ENCODE assay signal across 21 cellular contexts in genomic region chr16:11170201-11170600, GRCh38.
"Had no signal": no experiment of that assay in that cellular context is flagged by ENCODE, and none has a peak within 500 bp of the region (broad histone marks: within the 10 kb centered on the region; RNA-seq: fewer than 3 reads in every experiment).

No MANE protein-coding gene starts in this region.

- H3K4me3 ChIP-seq: hepatocyte, smooth muscle cell, upper lobe of right lung had no signal

- H3K9me3 ChIP-seq: neutrophil, upper lobe of right lung had no signal

- H3K27me3 ChIP-seq: hepatocyte, neutrophil, upper lobe of right lung had no signal

- H3K4me1 ChIP-seq: parathyroid adenoma, upper lobe of right lung had no signal

- H3K4me3 Mint-ChIP-seq: activated CD8-positive, alpha-beta memory T cell treated with anti-CD3 and anti-CD28 coated beads, Interleukin-2, amount 10 ng/mL, durations not matched to agents 7 days and 5 days; activated naive CD4-positive, alpha-beta T cell treated with anti-CD3 and anti-CD28 coated beads, Interleukin-2, amount 50 U/mL, for 24 hours; T-cell had no signal

- H3K4me2 ChIP-seq: hepatocyte, smooth muscle cell had no signal

- H2AFZ ChIP-seq: hepatocyte, parathyroid adenoma had no signal

- H3K79me2 ChIP-seq: hepatocyte, parathyroid adenoma had no signal

- DNase-seq: activated CD4-positive, CD25-positive, alpha-beta regulatory T cell; activated CD8-positive, alpha-beta memory T cell treated with anti-CD3 and anti-CD28 coated beads, Interleukin-2, amount 10 ng/mL, durations not matched to agents 7 days and 5 days; activated gamma-delta T cell; activated T-cell treated with anti-CD3 and anti-CD28 coated beads, Interleukin-2, amount 50 U/mL, for 1 hour; dermis blood vessel endothelial cell; effector memory CD4-positive, alpha-beta T cell; foreskin fibroblast; mesendoderm; naive thymus-derived CD4-positive, alpha-beta T cell; stimulated activated CD4-positive, alpha-beta T cell treated with anti-CD3 and anti-CD28 coated beads, Interleukin-4, amount 100 ng/mL, for 1 hour; T-cell; T-helper 9 cell; upper lobe of right lung had no signal

- H3K27me3 Mint-ChIP-seq: activated CD8-positive, alpha-beta memory T cell treated with anti-CD3 and anti-CD28 coated beads, Interleukin-2, amount 10 ng/mL, durations not matched to agents 7 days and 5 days; activated naive CD4-positive, alpha-beta T cell treated with anti-CD3 and anti-CD28 coated beads, Interleukin-2, amount 50 U/mL, for 24 hours; naive thymus-derived CD4-positive, alpha-beta T cell; T-cell had no signal

- H3K9me3 Mint-ChIP-seq: activated naive CD4-positive, alpha-beta T cell treated with anti-CD3 and anti-CD28 coated beads, Interleukin-2, amount 50 U/mL, for 24 hours; naive thymus-derived CD4-positive, alpha-beta T cell; T-cell had no signal

- H3K27ac ChIP-seq: epithelial cell of prostate, hepatocyte, neutrophil, parathyroid adenoma, upper lobe of right lung had no signal

- H3K27ac Mint-ChIP-seq: activated CD8-positive, alpha-beta memory T cell treated with anti-CD3 and anti-CD28 coated beads, Interleukin-2, amount 10 ng/mL, durations not matched to agents 7 days and 5 days; activated naive CD4-positive, alpha-beta T cell treated with anti-CD3 and anti-CD28 coated beads, Interleukin-2, amount 50 U/mL, for 24 hours; T-cell had no signal

- ATAC-seq: activated CD8-positive, alpha-beta memory T cell treated with anti-CD3 and anti-CD28 coated beads, Interleukin-2, amount 10 ng/mL, durations not matched to agents 7 days and 5 days; naive thymus-derived CD4-positive, alpha-beta T cell; sciatic nerve; SK-N-SH treated with all-trans-retinoic acid at 6 μM for 48 hours; T-cell; upper lobe of right lung had no signal

- H3K9ac ChIP-seq: parathyroid adenoma had no signal
